2 cellular contexts compared by ENCODE assay signal in genomic region chrX:136872091-136872700, GRCh38.
TF ChIP-seq lines count a peak whose summit lies in the region.

No MANE protein-coding gene starts in this region.

TF ChIP-seq in WTC11, 78 proteins besides CTCF, POLR2A, EP300 and RAD21 (continues in another document):
- TF ChIP-seq ATF1 (CRISPR knock-in tag; IDR thresholded peaks at IDR 0.05) = no peak
- no peak for TF ChIP-seq ZNF671 (CRISPR knock-in tag; IDR thresholded peaks at IDR 0.05)
- no peak for TF ChIP-seq RORB (CRISPR knock-in tag; IDR thresholded peaks at IDR 0.05)
- TF ChIP-seq ZNF138 (CRISPR knock-in tag; conservative IDR thresholded peaks at IDR 0.05) = no peak
- TF ChIP-seq KAT7 (CRISPR knock-in tag; IDR thresholded peaks at IDR 0.05; ENCODE audit: borderline replicate concordance) = no peak
- TF ChIP-seq SP1 (CRISPR knock-in tag; conservative IDR thresholded peaks at IDR 0.05) = no peak
- no peak for TF ChIP-seq ZBTB43 (CRISPR knock-in tag; IDR thresholded peaks at IDR 0.05)
- TF ChIP-seq PREB (CRISPR knock-in tag; IDR thresholded peaks at IDR 0.05; ENCODE audit: borderline replicate concordance) = no peak
- no peak for TF ChIP-seq FOXJ3 (CRISPR knock-in tag; IDR thresholded peaks at IDR 0.05; ENCODE audit: borderline replicate concordance)
- TF ChIP-seq ARID4B (CRISPR knock-in tag; IDR thresholded peaks at IDR 0.05; ENCODE audit: borderline replicate concordance) = no peak
- no peak for TF ChIP-seq NFYB (CRISPR knock-in tag; conservative IDR thresholded peaks at IDR 0.05; ENCODE audit: low read depth)
- TF ChIP-seq E2F5 (CRISPR knock-in tag; IDR thresholded peaks at IDR 0.05) = no peak
- no peak for TF ChIP-seq ZNF423 (CRISPR knock-in tag; IDR thresholded peaks at IDR 0.05)
- TF ChIP-seq E2F1 (CRISPR knock-in tag; IDR thresholded peaks at IDR 0.05) = no peak
- no peak for TF ChIP-seq USF1 (CRISPR knock-in tag; IDR thresholded peaks at IDR 0.05)

TF ChIP-seq in GM12878, 131 proteins besides CTCF, POLR2A, EP300 and RAD21:
- TF ChIP-seq E4F1 (IDR thresholded peaks at IDR 0.05; ENCODE audit: borderline replicate concordance, partially characterized antibody) = no peak
- TF ChIP-seq POLR2AphosphoS5 (IDR thresholded peaks at IDR 0.05; ENCODE audit: low read length) = peak; percentile 3; the same call in 1 of the 2 replicates
- no peak for TF ChIP-seq IKZF2 (IDR thresholded peaks at IDR 0.05)
